Comparison of ENCODE assay signal across 8 cellular contexts in genomic region chr1:214481983-214482634, GRCh38.
DNase-seq lines count a peak whose midpoint lies in the region; ATAC-seq, FAIRE-seq and TF ChIP-seq lines count a peak whose summit lies in the region.
"Not testable (repeated sequence)": the region's sequence is repeated elsewhere in the genome, so short reads cannot be mapped to it uniquely, and the experiment has no call there.

No MANE protein-coding gene starts in this region.

- H2AFZ ChIP-seq in astrocyte (ENCODE audit: low read depth, low read length): not testable (repeated sequence)

- not testable (repeated sequence) for H3K4me3 ChIP-seq in astrocyte (ENCODE audit: insufficient read depth, low read depth, low read length); pancreas

- WGBS in pancreas, 2 donors: 25 to 42% methylated on average over 2 of the region's 2 CpGs

- intact Hi-C loops in left colon (cut with DNase I, micrococcal nuclease); pancreas (cut with DNase I): not testable (repeated sequence)

- not testable (repeated sequence) for H3K27ac Mint-ChIP-seq in astrocyte (ENCODE audit: unreplicated experiment)

- peaks cover 35% of the 10 kb centered on the region for H3K4me1 Mint-ChIP-seq in astrocyte (ENCODE audit: low read depth, unreplicated experiment)

- DNase-seq in EH (ENCODE audit: low read depth): peak; percentile 36
- DNase-seq in RCC 7860 (ENCODE audit: low spot score); astrocyte (ENCODE audit: low read depth); left colon; pancreas: not testable (repeated sequence)

- not testable (repeated sequence) for H3K9me3 ChIP-seq in astrocyte (ENCODE audit: insufficient read depth, low read depth, low read length); pancreas

- H3K79me2 ChIP-seq in astrocyte (ENCODE audit: insufficient read depth, low read length): peaks cover 96% of the 10 kb centered on the region

- not testable (repeated sequence) for H3K9ac ChIP-seq in astrocyte (ENCODE audit: low read length)

- peaks cover 11% of the 10 kb centered on the region for H3K4me1 ChIP-seq in astrocyte (ENCODE audit: insufficient read depth, low read length)
- peaks cover 0 to 15% (median 0%) of the 10 kb centered on the region in 3 donors for H3K4me1 ChIP-seq in pancreas

- peaks cover 12% of the 10 kb centered on the region for H3K36me3 Mint-ChIP-seq in astrocyte (ENCODE audit: low read depth, unreplicated experiment)

- H3K36me3 ChIP-seq in astrocyte (ENCODE audit: insufficient read depth, low read length); pancreas: not testable (repeated sequence)

- TF ChIP-seq CTCF in 22Rv1 (IDR thresholded peaks at IDR 0.05) (peak; percentile 19; the same call in 1 of the 2 replicates), LNCAP (IDR thresholded peaks at IDR 0.05) (peak; percentile 57; the same call in 1 of the 2 replicates)
- not testable (repeated sequence) for TF ChIP-seq CTCF in astrocyte (IDR thresholded peaks at IDR 0.05; ENCODE audit: insufficient read depth, low read depth, low read length); pancreas (IDR thresholded peaks at IDR 0.05)

- H3K27ac ChIP-seq in 22Rv1; astrocyte (ENCODE audit: low read depth, low read length); pancreas: not testable (repeated sequence)

- H4K20me1 ChIP-seq in astrocyte (ENCODE audit: insufficient read depth, low read length): peaks cover 44% of the 10 kb centered on the region

- ATAC-seq in left colon (peak; percentile 64), pancreas (peak; percentile 81 to 88 (median 86))

- FAIRE-seq in RCC 7860 (lab: Jason Lieb, UNC): peak; percentile 76
- peak; percentile 54 for FAIRE-seq in astrocyte (lab: Jason Lieb, UNC)
- FAIRE-seq in endometrium (lab: Jason Lieb, UNC): peak; percentile 88
- FAIRE-seq in pancreas (lab: Jason Lieb, UNC): peak; percentile 95

- H3K9me3 Mint-ChIP-seq in astrocyte (ENCODE audit: unreplicated experiment): not testable (repeated sequence)

- not testable (repeated sequence) for H3K4me3 Mint-ChIP-seq in astrocyte (ENCODE audit: unreplicated experiment)

- not testable (repeated sequence) for H3K27me3 ChIP-seq in astrocyte (ENCODE audit: insufficient read depth, low read length); pancreas

- H3K27me3 Mint-ChIP-seq in astrocyte (ENCODE audit: low read depth, unreplicated experiment): not testable (repeated sequence)

- H3K4me2 ChIP-seq in astrocyte (ENCODE audit: low read length): not testable (repeated sequence)
